In the genomic region with DNA sequence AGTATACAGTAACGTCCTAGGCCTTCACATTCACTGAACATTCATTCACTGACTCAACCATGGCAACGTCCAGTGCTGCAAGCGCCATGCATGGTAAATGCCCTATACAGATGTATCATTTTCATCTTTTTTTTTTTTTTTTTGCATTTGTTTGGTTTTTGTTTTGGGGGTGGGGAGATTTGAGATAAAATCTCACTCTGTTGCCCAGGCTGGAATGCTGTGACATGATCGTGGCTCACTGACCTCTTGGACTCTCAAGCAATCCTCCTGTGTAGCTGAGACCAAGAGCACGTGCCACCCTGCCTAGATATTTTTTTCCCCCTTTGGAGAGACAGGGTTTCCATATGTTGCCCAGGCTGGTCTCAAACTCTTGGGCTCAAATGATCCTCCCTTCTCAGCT, we compare ENCODE assay signal across 1 cellular context.
A peak's percentile ranks its signal among the peaks of the same experiment; 100 is the strongest.
TF ChIP-seq lines count a peak whose summit lies in the region.

No MANE protein-coding gene starts in this region.

TF ChIP-seq in HepG2, 621 proteins besides CTCF, POLR2A, EP300 and RAD21 (continued from another document and continues in another):
- TF ChIP-seq, protein P1, sequence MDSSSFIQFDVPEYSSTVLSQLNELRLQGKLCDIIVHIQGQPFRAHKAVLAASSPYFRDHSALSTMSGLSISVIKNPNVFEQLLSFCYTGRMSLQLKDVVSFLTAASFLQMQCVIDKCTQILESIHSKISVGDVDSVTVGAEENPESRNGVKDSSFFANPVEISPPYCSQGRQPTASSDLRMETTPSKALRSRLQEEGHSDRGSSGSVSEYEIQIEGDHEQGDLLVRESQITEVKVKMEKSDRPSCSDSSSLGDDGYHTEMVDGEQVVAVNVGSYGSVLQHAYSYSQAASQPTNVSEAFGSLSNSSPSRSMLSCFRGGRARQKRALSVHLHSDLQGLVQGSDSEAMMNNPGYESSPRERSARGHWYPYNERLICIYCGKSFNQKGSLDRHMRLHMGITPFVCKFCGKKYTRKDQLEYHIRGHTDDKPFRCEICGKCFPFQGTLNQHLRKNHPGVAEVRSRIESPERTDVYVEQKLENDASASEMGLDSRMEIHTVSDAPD (CRISPR knock-in tag; IDR thresholded peaks at IDR 0.05): no peak
- TF ChIP-seq ESRRA (CRISPR knock-in tag; IDR thresholded peaks at IDR 0.05; ENCODE audit: low read depth) (no peak), ZZZ3 (CRISPR knock-in tag; IDR thresholded peaks at IDR 0.05; ENCODE audit: borderline replicate concordance) (no peak), NRL (CRISPR knock-in tag; IDR thresholded peaks at IDR 0.05; ENCODE audit: borderline replicate concordance) (no peak), ZNF713 (CRISPR knock-in tag; IDR thresholded peaks at IDR 0.05) (no peak), ZNF569 (CRISPR knock-in tag; IDR thresholded peaks at IDR 0.05; ENCODE audit: borderline replicate concordance) (no peak), SKIL (CRISPR knock-in tag; IDR thresholded peaks at IDR 0.05; ENCODE audit: borderline replicate concordance) (no peak), BRCA1 (CRISPR knock-in tag; IDR thresholded peaks at IDR 0.05) (no peak), NR0B2 (CRISPR knock-in tag; IDR thresholded peaks at IDR 0.05) (no peak), FOXA1 (IDR thresholded peaks at IDR 0.05) (no peak), FOXA1 (CRISPR knock-in tag; IDR thresholded peaks at IDR 0.05) (0 out of 2 replicates have a peak, but pooled peaks have one; percentile 10), ZBTB7A (CRISPR knock-in tag; IDR thresholded peaks at IDR 0.05) (no peak), NCOA2 (CRISPR knock-in tag; IDR thresholded peaks at IDR 0.05) (peak; percentile 52; the same call in 1 of the 2 replicates), ZNF605 (CRISPR knock-in tag; IDR thresholded peaks at IDR 0.05) (peak; percentile 41; the same call in 1 of the 2 replicates), ZNF430 (CRISPR knock-in tag; IDR thresholded peaks at IDR 0.05) (peak; percentile 61; the same call in 1 of the 2 replicates), CENPBD1 (CRISPR knock-in tag; IDR thresholded peaks at IDR 0.05; ENCODE audit: borderline replicate concordance, low read depth) (no peak), CCDC6 (CRISPR knock-in tag; IDR thresholded peaks at IDR 0.05) (no peak), FOXO1 (CRISPR knock-in tag; IDR thresholded peaks at IDR 0.05) (0 out of 2 replicates have a peak, but pooled peaks have one; percentile 20), STAG1 (CRISPR knock-in tag; IDR thresholded peaks at IDR 0.05) (no peak), ZNF747 (CRISPR knock-in tag; IDR thresholded peaks at IDR 0.05; ENCODE audit: borderline replicate concordance) (no peak), RCOR2 (CRISPR knock-in tag; IDR thresholded peaks at IDR 0.05) (no peak), TMF1 (CRISPR knock-in tag; IDR thresholded peaks at IDR 0.05; ENCODE audit: low read depth) (no peak), GATAD2A (CRISPR knock-in tag; IDR thresholded peaks at IDR 0.05) (peak; percentile 67), ZSCAN22 (CRISPR knock-in tag; IDR thresholded peaks at IDR 0.05) (no peak), ZNF431 (CRISPR knock-in tag; IDR thresholded peaks at IDR 0.05; ENCODE audit: borderline replicate concordance, low read depth) (no peak), ZMYM4 (CRISPR knock-in tag; IDR thresholded peaks at IDR 0.05) (peak; percentile 36; the same call in 1 of the 2 replicates), BRD4 (CRISPR knock-in tag; IDR thresholded peaks at IDR 0.05) (peak; percentile 45; the same call in 1 of the 2 replicates), JUND (CRISPR knock-in tag; IDR thresholded peaks at IDR 0.05) (no peak), HNF4A (CRISPR knock-in tag; IDR thresholded peaks at IDR 0.05) (peak; percentile 87), ZNF7 (CRISPR knock-in tag; IDR thresholded peaks at IDR 0.05) (no peak), NKX3-1 (CRISPR knock-in tag; IDR thresholded peaks at IDR 0.05) (no peak), GABPB1 (CRISPR knock-in tag; IDR thresholded peaks at IDR 0.05) (no peak), ZNF24 (IDR thresholded peaks at IDR 0.05) (no peak), SAP130 (CRISPR knock-in tag; IDR thresholded peaks at IDR 0.05; ENCODE audit: low read depth) (peak; percentile 50), ZNF770 (CRISPR knock-in tag; IDR thresholded peaks at IDR 0.05) (no peak), RXRA (CRISPR knock-in tag; IDR thresholded peaks at IDR 0.05) (no peak; the same call in 1 of the 2 replicates), ZNF335 (CRISPR knock-in tag; IDR thresholded peaks at IDR 0.05) (no peak), SALL1 (CRISPR knock-in tag; IDR thresholded peaks at IDR 0.05) (peak; percentile 84)
- TF ChIP-seq, protein P2, sequence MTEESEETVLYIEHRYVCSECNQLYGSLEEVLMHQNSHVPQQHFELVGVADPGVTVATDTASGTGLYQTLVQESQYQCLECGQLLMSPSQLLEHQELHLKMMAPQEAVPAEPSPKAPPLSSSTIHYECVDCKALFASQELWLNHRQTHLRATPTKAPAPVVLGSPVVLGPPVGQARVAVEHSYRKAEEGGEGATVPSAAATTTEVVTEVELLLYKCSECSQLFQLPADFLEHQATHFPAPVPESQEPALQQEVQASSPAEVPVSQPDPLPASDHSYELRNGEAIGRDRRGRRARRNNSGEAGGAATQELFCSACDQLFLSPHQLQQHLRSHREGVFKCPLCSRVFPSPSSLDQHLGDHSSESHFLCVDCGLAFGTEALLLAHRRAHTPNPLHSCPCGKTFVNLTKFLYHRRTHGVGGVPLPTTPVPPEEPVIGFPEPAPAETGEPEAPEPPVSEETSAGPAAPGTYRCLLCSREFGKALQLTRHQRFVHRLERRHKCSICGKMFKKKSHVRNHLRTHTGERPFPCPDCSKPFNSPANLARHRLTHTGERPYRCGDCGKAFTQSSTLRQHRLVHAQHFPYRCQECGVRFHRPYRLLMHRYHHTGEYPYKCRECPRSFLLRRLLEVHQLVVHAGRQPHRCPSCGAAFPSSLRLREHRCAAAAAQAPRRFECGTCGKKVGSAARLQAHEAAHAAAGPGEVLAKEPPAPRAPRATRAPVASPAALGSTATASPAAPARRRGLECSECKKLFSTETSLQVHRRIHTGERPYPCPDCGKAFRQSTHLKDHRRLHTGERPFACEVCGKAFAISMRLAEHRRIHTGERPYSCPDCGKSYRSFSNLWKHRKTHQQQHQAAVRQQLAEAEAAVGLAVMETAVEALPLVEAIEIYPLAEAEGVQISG (CRISPR knock-in tag; IDR thresholded peaks at IDR 0.05): peak; percentile 53
- TF ChIP-seq, protein P3, sequence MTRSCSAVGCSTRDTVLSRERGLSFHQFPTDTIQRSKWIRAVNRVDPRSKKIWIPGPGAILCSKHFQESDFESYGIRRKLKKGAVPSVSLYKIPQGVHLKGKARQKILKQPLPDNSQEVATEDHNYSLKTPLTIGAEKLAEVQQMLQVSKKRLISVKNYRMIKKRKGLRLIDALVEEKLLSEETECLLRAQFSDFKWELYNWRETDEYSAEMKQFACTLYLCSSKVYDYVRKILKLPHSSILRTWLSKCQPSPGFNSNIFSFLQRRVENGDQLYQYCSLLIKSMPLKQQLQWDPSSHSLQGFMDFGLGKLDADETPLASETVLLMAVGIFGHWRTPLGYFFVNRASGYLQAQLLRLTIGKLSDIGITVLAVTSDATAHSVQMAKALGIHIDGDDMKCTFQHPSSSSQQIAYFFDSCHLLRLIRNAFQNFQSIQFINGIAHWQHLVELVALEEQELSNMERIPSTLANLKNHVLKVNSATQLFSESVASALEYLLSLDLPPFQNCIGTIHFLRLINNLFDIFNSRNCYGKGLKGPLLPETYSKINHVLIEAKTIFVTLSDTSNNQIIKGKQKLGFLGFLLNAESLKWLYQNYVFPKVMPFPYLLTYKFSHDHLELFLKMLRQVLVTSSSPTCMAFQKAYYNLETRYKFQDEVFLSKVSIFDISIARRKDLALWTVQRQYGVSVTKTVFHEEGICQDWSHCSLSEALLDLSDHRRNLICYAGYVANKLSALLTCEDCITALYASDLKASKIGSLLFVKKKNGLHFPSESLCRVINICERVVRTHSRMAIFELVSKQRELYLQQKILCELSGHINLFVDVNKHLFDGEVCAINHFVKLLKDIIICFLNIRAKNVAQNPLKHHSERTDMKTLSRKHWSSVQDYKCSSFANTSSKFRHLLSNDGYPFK (CRISPR knock-in tag; IDR thresholded peaks at IDR 0.05; ENCODE audit: borderline replicate concordance): no peak
- TF ChIP-seq, protein P4, sequence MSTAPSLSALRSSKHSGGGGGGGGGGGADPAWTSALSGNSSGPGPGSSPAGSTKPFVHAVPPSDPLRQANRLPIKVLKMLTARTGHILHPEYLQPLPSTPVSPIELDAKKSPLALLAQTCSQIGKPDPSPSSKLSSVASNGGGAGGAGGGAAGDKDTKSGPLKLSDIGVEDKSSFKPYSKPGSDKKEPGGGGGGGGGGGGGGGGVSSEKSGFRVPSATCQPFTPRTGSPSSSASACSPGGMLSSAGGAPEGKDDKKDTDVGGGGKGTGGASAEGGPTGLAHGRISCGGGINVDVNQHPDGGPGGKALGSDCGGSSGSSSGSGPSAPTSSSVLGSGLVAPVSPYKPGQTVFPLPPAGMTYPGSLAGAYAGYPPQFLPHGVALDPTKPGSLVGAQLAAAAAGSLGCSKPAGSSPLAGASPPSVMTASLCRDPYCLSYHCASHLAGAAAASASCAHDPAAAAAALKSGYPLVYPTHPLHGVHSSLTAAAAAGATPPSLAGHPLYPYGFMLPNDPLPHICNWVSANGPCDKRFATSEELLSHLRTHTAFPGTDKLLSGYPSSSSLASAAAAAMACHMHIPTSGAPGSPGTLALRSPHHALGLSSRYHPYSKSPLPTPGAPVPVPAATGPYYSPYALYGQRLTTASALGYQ (CRISPR knock-in tag; IDR thresholded peaks at IDR 0.05): no peak
- TF ChIP-seq, protein P5, sequence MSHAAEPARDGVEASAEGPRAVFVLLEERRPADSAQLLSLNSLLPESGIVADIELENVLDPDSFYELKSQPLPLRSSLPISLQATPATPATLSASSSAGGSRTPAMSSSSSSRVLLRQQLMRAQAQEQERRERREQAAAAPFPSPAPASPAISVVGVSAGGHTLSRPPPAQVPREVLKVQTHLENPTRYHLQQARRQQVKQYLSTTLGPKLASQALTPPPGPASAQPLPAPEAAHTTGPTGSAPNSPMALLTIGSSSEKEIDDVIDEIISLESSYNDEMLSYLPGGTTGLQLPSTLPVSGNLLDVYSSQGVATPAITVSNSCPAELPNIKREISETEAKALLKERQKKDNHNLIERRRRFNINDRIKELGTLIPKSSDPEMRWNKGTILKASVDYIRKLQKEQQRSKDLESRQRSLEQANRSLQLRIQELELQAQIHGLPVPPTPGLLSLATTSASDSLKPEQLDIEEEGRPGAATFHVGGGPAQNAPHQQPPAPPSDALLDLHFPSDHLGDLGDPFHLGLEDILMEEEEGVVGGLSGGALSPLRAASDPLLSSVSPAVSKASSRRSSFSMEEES (CRISPR knock-in tag; IDR thresholded peaks at IDR 0.05): peak; percentile 87
- TF ChIP-seq, protein P6, sequence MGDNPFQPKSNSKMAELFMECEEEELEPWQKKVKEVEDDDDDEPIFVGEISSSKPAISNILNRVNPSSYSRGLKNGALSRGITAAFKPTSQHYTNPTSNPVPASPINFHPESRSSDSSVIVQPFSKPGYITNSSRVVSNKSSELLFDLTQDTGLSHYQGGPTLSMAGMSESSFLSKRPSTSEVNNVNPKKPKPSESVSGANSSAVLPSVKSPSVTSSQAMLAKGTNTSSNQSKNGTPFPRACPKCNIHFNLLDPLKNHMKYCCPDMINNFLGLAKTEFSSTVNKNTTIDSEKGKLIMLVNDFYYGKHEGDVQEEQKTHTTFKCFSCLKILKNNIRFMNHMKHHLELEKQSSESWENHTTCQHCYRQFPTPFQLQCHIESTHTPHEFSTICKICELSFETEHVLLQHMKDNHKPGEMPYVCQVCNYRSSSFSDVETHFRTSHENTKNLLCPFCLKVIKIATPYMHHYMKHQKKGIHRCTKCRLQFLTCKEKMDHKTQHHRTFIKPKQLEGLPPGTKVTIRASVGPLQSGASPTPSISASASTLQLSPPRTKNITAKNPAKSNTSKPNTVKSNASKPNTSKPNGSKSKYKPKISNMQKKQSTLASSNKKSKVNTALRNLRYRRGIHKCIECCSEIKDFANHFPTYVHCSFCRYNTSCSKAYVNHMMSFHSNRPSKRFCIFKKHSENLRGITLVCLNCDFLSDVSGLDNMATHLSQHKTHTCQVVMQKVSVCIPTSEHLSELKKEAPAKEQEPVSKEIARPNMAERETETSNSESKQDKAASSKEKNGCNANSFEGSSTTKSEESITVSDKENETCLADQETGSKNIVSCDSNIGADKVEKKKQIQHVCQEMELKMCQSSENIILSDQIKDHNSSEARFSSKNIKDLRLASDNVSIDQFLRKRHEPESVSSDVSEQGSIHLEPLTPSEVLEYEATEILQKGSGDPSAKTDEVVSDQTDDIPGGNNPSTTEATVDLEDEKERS (CRISPR knock-in tag; IDR thresholded peaks at IDR 0.05): no peak
